In the genomic region with DNA sequence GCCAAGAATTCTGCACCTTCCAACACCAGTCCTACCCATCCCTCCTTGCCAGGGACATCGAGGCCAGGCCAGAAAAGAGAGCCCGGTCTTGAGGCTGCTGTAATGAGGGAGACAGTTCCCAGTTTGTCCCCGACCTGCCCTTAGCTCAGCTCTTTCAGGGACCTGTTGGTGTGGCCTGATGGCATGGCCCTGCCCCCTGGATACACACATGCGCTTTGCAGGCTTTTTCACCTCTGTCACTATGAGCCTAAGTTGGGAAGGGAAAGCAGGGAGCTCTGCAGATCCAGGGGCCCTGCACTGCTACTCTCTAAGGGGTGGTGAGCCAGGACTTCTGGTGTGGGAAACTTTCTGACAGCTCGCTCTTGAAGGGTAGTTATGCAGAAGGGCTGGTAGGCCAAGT, we compare ENCODE assay signal across 11 cellular contexts. TPM values are rescaled to one million over a fixed set of nuclear protein-coding genes. Genes with fewer than 3 reads are reported as not detected.
DNase-seq lines count a peak whose midpoint lies in the region; TF ChIP-seq lines count a peak whose summit lies in the region.
"Had no signal": no experiment of that assay in that cellular context is flagged by ENCODE, and none has a peak within 500 bp of the region (broad histone marks: within the 10 kb centered on the region; RNA-seq: fewer than 3 reads in every experiment).

No MANE protein-coding gene starts in this region.

- H3K36me3 ChIP-seq in KOPT-K1 (ENCODE audit: insufficient read depth, low read length) (peaks cover 68% of the 10 kb centered on the region), mesodermal cell (ENCODE audit: control insufficient read depth, insufficient read depth, low read length) (peaks cover 67% of the 10 kb centered on the region), ascending aorta (peaks cover 0 to 8% of the 10 kb centered on the region in 2 donors)

- H3K9me3 ChIP-seq in KOPT-K1 (ENCODE audit: insufficient read depth, low read length, poor library complexity, severe bottlenecking) (no peaks in the 10 kb centered on the region), mesodermal cell (ENCODE audit: control insufficient read depth, low read length) (no peaks in the 10 kb centered on the region), ascending aorta (no peaks in the 10 kb centered on the region)
- H3K9me3 ChIP-seq: SJSA1 had no signal

- 47 to 55% methylated on average over 3 to 4 of the region's 5 CpGs for WGBS in mesodermal cell (ENCODE audit: insufficient coverage in 2 of 2), 2 experiments

- TF ChIP-seq CTCF in C4-2B (conservative IDR thresholded peaks at IDR 0.05) = no peak
- no peak for TF ChIP-seq CTCF in cardiac fibroblast (IDR thresholded peaks at IDR 0.05; ENCODE audit: low read depth, low read length)
- no peak for TF ChIP-seq CTCF in ascending aorta (IDR thresholded peaks at IDR 0.05)

- DNase-seq in cardiac fibroblast (ENCODE audit: low read depth in 2 of 2) (no peak), DMS53 (lab: John Stamatoyannopoulos, UW) (no peak), foreskin melanocyte (no peak), ascending aorta (ENCODE audit: low spot score in 2 of 2) (no peak)
- no peak for DNase-seq in activated CD4-positive, alpha-beta T cell treated with anti-CD3 and anti-CD28 coated beads for 4 hours
- DNase-seq: midbrain had no signal

- H3K27me3 ChIP-seq in ascending aorta = no peaks in the 10 kb centered on the region

- H3K4me1 ChIP-seq in mesodermal cell (ENCODE audit: control insufficient read depth, insufficient read depth, low read length, poor library complexity, severe bottlenecking) (peaks cover 38% of the 10 kb centered on the region), ascending aorta (peaks cover 0 to 4% of the 10 kb centered on the region in 2 donors)

- intact Hi-C loops in ascending aorta (cut with DNase I) = no loop called here

- peak overlapping the region; percentile 99 for H3K27ac ChIP-seq in C4-2B
- H3K27ac ChIP-seq in KOPT-K1 (ENCODE audit: low read depth, low read length, poor library complexity, severe bottlenecking) = peak overlapping the region; percentile 97
- H3K27ac ChIP-seq in mesodermal cell (ENCODE audit: low read depth, low read length, severe bottlenecking) = no peak overlapping the region
- H3K27ac ChIP-seq in ascending aorta = no peak overlapping the region
- H3K27ac ChIP-seq: SJSA1 had no signal

- H3K4me3 ChIP-seq in cardiac fibroblast (replicated peaks in 1 of 2; ENCODE audit: low read depth in 2 of 2, low read length in 2 of 2) (peak overlapping the region; percentile 93 to 95), mesodermal cell (ENCODE audit: extremely low read depth, insufficient read depth, low read length, poor library complexity, severe bottlenecking) (peak overlapping the region; percentile 95), ascending aorta (no peak overlapping the region)
- H3K4me3 ChIP-seq: SJSA1 had no signal

RNA-seq across cellular contexts. Expression of gene SCD, which starts 2.1 kb away (rescaled TPM):
- polyA plus RNA-seq in mesodermal cell (2013, experiment 1 of 2) = 627 TPM
- polyA plus RNA-seq in mesodermal cell (2013, experiment 2 of 2) = 566 TPM
- 2.9 TPM for total RNA-seq in ascending aorta

RNA-seq across cellular contexts. Expression of gene PKD2L1, which starts 19.1 kb away (rescaled TPM):
- polyA plus RNA-seq in mesodermal cell (2013, experiment 1 of 2) = not detected
- polyA plus RNA-seq in mesodermal cell (2013, experiment 2 of 2) = not detected
- total RNA-seq in ascending aorta = not detected
- total RNA-seq: SJSA1 had no signal
- polyA plus RNA-seq: IgD-negative memory B cell had no signal

Comparison
In these comparisons a context has a peak if more than half of its experiments do, and no peak if none do; other contexts are left out.
1. H3K27ac ChIP-seq: peak in C4-2B (single experiment) and KOPT-K1 (single experiment); none in mesodermal cell (single experiment) and ascending aorta (0 of 2).
2. H3K4me3 ChIP-seq: peak in cardiac fibroblast (2 of 2) and mesodermal cell (single experiment); none in ascending aorta (0 of 2).